In genomic region chr5:126364206-126364902, GRCh38 we compare ENCODE assay signal across 25 cellular contexts. TPM values are rescaled to one million over a fixed set of nuclear protein-coding genes. Genes with fewer than 3 reads are reported as not detected.
DNase-seq lines count a peak whose midpoint lies in the region; ATAC-seq, FAIRE-seq and TF ChIP-seq lines count a peak whose summit lies in the region.
"Had no signal": no experiment of that assay in that cellular context is flagged by ENCODE, and none has a peak within 500 bp of the region (broad histone marks: within the 10 kb centered on the region; RNA-seq: fewer than 3 reads in every experiment).

No MANE protein-coding gene starts in this region.

- CTCF ChIA-PET in Panc1 (lab: Charles Lee): no interaction called here

- no peaks in the 10 kb centered on the region for H3K9me1 ChIP-seq in keratinocyte (ENCODE audit: control insufficient read depth, extremely low read depth, insufficient read depth, low read length)

- 0 out of 2 replicates have a peak, but pooled peaks cover 14% of the 10 kb centered on the region for H3F3A ChIP-seq in GM23248 (ENCODE audit: insufficient read depth)
- no peaks in the 10 kb centered on the region for H3F3A ChIP-seq in smooth muscle cell (ENCODE audit: low read depth)

- H3K36me3 ChIP-seq in GM23248 (ENCODE audit: low read depth) (0 out of 2 replicates have a peak, but pooled peaks cover 6% of the 10 kb centered on the region), Panc1 (ENCODE audit: control insufficient read depth, insufficient read depth, low read length) (no peaks in the 10 kb centered on the region), keratinocyte (ENCODE audit: control insufficient read depth in 2 of 2, extremely low read depth in 1 of 2, insufficient read depth in 2 of 2, low read length in 2 of 2) (no peaks in the 10 kb centered on the region), smooth muscle cell (ENCODE audit: low read depth) (no peaks in the 10 kb centered on the region), transverse colon (no peaks in the 10 kb centered on the region)
- H3K36me3 ChIP-seq: left lung had no signal

- H3K4me3 ChIP-seq in GM23248 (no peak overlapping the region), Panc1 (ENCODE audit: low read depth in 2 of 2, low read length in 2 of 2) (no peak overlapping the region), keratinocyte (ENCODE audit: control insufficient read depth in 2 of 3, extremely low read depth in 1 of 3, insufficient read depth in 2 of 3, low read depth in 1 of 3, low read length in 3 of 3) (no peak overlapping the region), smooth muscle cell (no peak overlapping the region), transverse colon (no peak overlapping the region)
- H3K4me3 ChIP-seq: left lung had no signal

- no peak overlapping the region for H3K4me2 ChIP-seq in GM23248 (ENCODE audit: unreplicated experiment)
- H3K4me2 ChIP-seq in keratinocyte (ENCODE audit: control insufficient read depth, extremely low read depth, insufficient read depth, low read depth, low read length): no peak overlapping the region
- no peak overlapping the region for H3K4me2 ChIP-seq in smooth muscle cell

- intact Hi-C loops in Panc1 (cut with micrococcal nuclease; ENCODE audit: unreplicated experiment) (no loop called here), transverse colon (cut with DNase I; ENCODE audit: low total_unique reads) (loop anchor here (10.0 kb wide), 1 partner anchor 50 kb away; no protein-coding TSS in a partner anchor)

- no peak for TF ChIP-seq CTCF in Panc1 (IDR thresholded peaks at IDR 0.05)
- no peak for TF ChIP-seq CTCF in keratinocyte (optimal IDR thresholded peaks at IDR 0.05 in 1 of 3, IDR thresholded peaks at IDR 0.05 in 1 of 3, conservative IDR thresholded peaks at IDR 0.05 in 1 of 3; ENCODE audit: extremely low read depth in 1 of 3, insufficient read depth in 2 of 3, low read length in 3 of 3)
- no peak for TF ChIP-seq CTCF in smooth muscle cell (IDR thresholded peaks at IDR 0.05; ENCODE audit: borderline replicate concordance, insufficient read depth, poor library complexity, severe bottlenecking)
- no peak for TF ChIP-seq CTCF in transverse colon (IDR thresholded peaks at IDR 0.05)

- H3K9me3 ChIP-seq in GM23248 (ENCODE audit: low read depth) (peaks cover 6% of the 10 kb centered on the region), Panc1 (ENCODE audit: control insufficient read depth, insufficient read depth, low read depth, low read length) (no peaks in the 10 kb centered on the region), keratinocyte (ENCODE audit: control insufficient read depth, low read depth, low read length) (no peaks in the 10 kb centered on the region), smooth muscle cell (replicated peaks; ENCODE audit: low read depth) (no peaks in the 10 kb centered on the region), transverse colon (no peaks in the 10 kb centered on the region)
- H3K9me3 ChIP-seq: left lung had no signal

- H3K27ac ChIP-seq in GM23248 (no peak overlapping the region; the same call in 1 of the 2 replicates), Panc1 (ENCODE audit: low read length) (0 out of 2 replicates have a peak overlapping the region, but pooled peaks have one; percentile 36), keratinocyte (ENCODE audit: control insufficient read depth, insufficient read depth, low read length) (no peak overlapping the region), smooth muscle cell (ENCODE audit: low read depth) (no peak overlapping the region), transverse colon (no peak overlapping the region)
- H3K27ac ChIP-seq: C4-2B, left lung had no signal

- no peak for DNase-seq in GM23248
- DNase-seq in Panc1 (ENCODE audit: low read depth, low spot score): no peak
- DNase-seq in keratinocyte (ENCODE audit: low read depth, low spot score): no peak
- DNase-seq in smooth muscle cell (lab: John Stamatoyannopoulos, UW; ENCODE audit: unreplicated experiment): no peak
- DNase-seq in transverse colon: no peak
- DNase-seq in NCI-H345 (lab: John Stamatoyannopoulos, UW): no peak
- no peak for DNase-seq in NCI-H187 (lab: John Stamatoyannopoulos, UW)
- DNase-seq: activated CD4-positive, alpha-beta memory T cell treated with anti-CD3 and anti-CD28 coated beads for 36 hours; activated CD8-positive, alpha-beta memory T cell treated with anti-CD3 and anti-CD28 coated beads, Interleukin-2, amount 50 U/mL, for 4 hours; activated naive CD4-positive, alpha-beta T cell treated with anti-CD3 and anti-CD28 coated beads for 36 hours; amniotic stem cell; DND-41; effector CD8-positive, alpha-beta T cell; hippocampal formation; left lung; naive B cell; NCI-H1105 treated with DMSO at 0.1 percent for 48 hours; NCI-H2081; occipital lobe; retina; RPMI8226; stimulated activated CD4-positive, alpha-beta T cell treated with anti-CD3 and anti-CD28 coated beads, Interleukin-2, amount 100 ng/mL, for 24 hours had no signal

- in situ Hi-C loops in GM23248 (cut with MboI): no loop called here
- in situ Hi-C loops in Panc1 (cut with HindIII; ENCODE audit: low pct_unique_long_range_greater_than_20kb, low sequenced_read_pairs): loop anchor here (25.0 kb wide), 1 partner anchor 173 kb away; no protein-coding TSS in a partner anchor
- in situ Hi-C loops in transverse colon (cut with MboI; ENCODE audit: low pct_ligation_motif_present in 1 of 4, low pct_unique_long_range_greater_than_20kb in 1 of 4, low sequenced_read_pairs in 3 of 4): no loop called here

- H3K4me1 ChIP-seq in GM23248 (ENCODE audit: insufficient read depth) (peaks cover 13% of the 10 kb centered on the region), Panc1 (ENCODE audit: control insufficient read depth, insufficient read depth, low read length) (peaks cover 9% of the 10 kb centered on the region), keratinocyte (ENCODE audit: control insufficient read depth, extremely low read depth, insufficient read depth, low read length) (peaks cover 28% of the 10 kb centered on the region), smooth muscle cell (ENCODE audit: low read depth) (peaks cover 17% of the 10 kb centered on the region), transverse colon (peaks cover 0 to 33% (median 10%) of the 10 kb centered on the region in 4 donors)
- H3K4me1 ChIP-seq: left lung had no signal

- peak; percentile 52 for FAIRE-seq in keratinocyte (lab: Jason Lieb, UNC)
- FAIRE-seq: TTC549 had no signal

- WGBS in GM23248 (ENCODE audit: low coverage in 1 of 2, low lambda C conversion rate in 2 of 2, missing lambda C conversion rate in 2 of 2), 2 experiments: 90 to 94% methylated on average over 4 of the region's 4 CpGs
- WGBS in smooth muscle cell (ENCODE audit: low lambda C conversion rate): 94% methylated on average over 4 of the region's 4 CpGs
- whole genome bisulfite sequencing in transverse colon (ENCODE audit: low coverage in 1 of 2), 2 donors: 87% methylated on average over 4 of the region's 4 CpGs

- ATAC-seq in Panc1: no peak
- ATAC-seq: activated CD4-positive, CD25-positive, alpha-beta regulatory T cell treated with anti-CD3 and anti-CD28 coated beads, Interleukin-2, amount 50 U/mL, for 24 hours had no signal

- BruUV-seq in Panc1 (replicated peaks; lab: Mats Ljungman, UMichigan): no TSS peak

- H4K20me1 ChIP-seq in GM23248 (ENCODE audit: insufficient read depth) (no peaks in the 10 kb centered on the region), keratinocyte (ENCODE audit: control insufficient read depth, extremely low read depth, insufficient read depth, low read length) (no peaks in the 10 kb centered on the region), smooth muscle cell (ENCODE audit: low read depth) (no peaks in the 10 kb centered on the region)

- no peak overlapping the region for H3K9ac ChIP-seq in GM23248
- H3K9ac ChIP-seq in keratinocyte (ENCODE audit: control insufficient read depth, extremely low read depth, insufficient read depth, low read length): no peak overlapping the region
- no peak overlapping the region for H3K9ac ChIP-seq in smooth muscle cell (ENCODE audit: low read depth)

- POLR2A ChIA-PET in Panc1 (lab: Charles Lee): no interaction called here

- H3K9me2 ChIP-seq in GM23248 (ENCODE audit: insufficient read depth): no peaks in the 10 kb centered on the region

- dilution Hi-C loops in keratinocyte (cut with MboI; ENCODE audit: extremely low pct_ligation_motif_present, low sequenced_read_pairs): no loop called here

- no peaks in the 10 kb centered on the region for H3K27me3 ChIP-seq in GM23248 (replicated peaks; ENCODE audit: insufficient read depth)
- H3K27me3 ChIP-seq in Panc1 (ENCODE audit: control insufficient read depth, insufficient read depth, low read length): no peaks in the 10 kb centered on the region
- no peaks in the 10 kb centered on the region for H3K27me3 ChIP-seq in keratinocyte (ENCODE audit: control insufficient read depth, extremely low read depth, insufficient read depth, low read length)
- H3K27me3 ChIP-seq in smooth muscle cell (ENCODE audit: low read depth): no peaks in the 10 kb centered on the region
- no peaks in the 10 kb centered on the region for H3K27me3 ChIP-seq in transverse colon
- H3K27me3 ChIP-seq: left lung had no signal

- H2AFZ ChIP-seq in GM23248 (peak overlapping the region; percentile 60), keratinocyte (ENCODE audit: control insufficient read depth, low read length) (peak overlapping the region; percentile 24), smooth muscle cell (ENCODE audit: low read depth) (peak overlapping the region; percentile 14)

- TF ChIP-seq POLR2A in transverse colon (IDR thresholded peaks at IDR 0.05): no peak

- no peak for TF ChIP-seq EP300 in transverse colon (IDR thresholded peaks at IDR 0.05; ENCODE audit: low read depth)

- H3K79me2 ChIP-seq in GM23248 (ENCODE audit: insufficient read depth): no peaks in the 10 kb centered on the region
- no peaks in the 10 kb centered on the region for H3K79me2 ChIP-seq in keratinocyte (ENCODE audit: control insufficient read depth, insufficient read depth, low read length)
- no peaks in the 10 kb centered on the region for H3K79me2 ChIP-seq in smooth muscle cell (ENCODE audit: low read depth)

RNA-seq across cellular contexts. Expression of gene GRAMD2B, which starts 58.9 kb away (rescaled TPM):
- 88.5 and 90.4 TPM in 2 replicates for total RNA-seq in GM23248 (2014; rRNA removed; shearing (Covaris generic))
- polyA plus RNA-seq in GM23248 (2016; fragmentation: Nextera tagmentation; extraction: Ambion mirVana) (128 and 129 TPM in 2 replicates), keratinocyte (37.6 to 45.9 TPM (median 42.9 TPM) in 3 replicates), smooth muscle cell (8.7 and 28.9 TPM in 2 replicates)
- total RNA-seq in Panc1 (2021; ENCODE audit: unreplicated experiment) (4.1 TPM), smooth muscle cell (27.3 and 33.1 TPM in 2 replicates), transverse colon (100 to 1,000 TPM in 3 of 4 donors, 10 to 100 TPM in 1; 93.9 to 191 (median 161) TPM)
- polyA plus RNA-seq in Panc1 (2012; ENCODE audit: insufficient read length): 5.0 TPM
- polyA plus RNA-seq in keratinocyte (2011; ENCODE audit: low read depth): 62.9 TPM
- polyA plus RNA-seq in keratinocyte (2011; cell fraction: cytosol; rRNA removed): 32.0 and 46.3 TPM in 2 replicates
- 38.5 and 43.3 TPM in 2 replicates for polyA plus RNA-seq in keratinocyte (2011; cell fraction: nucleus; rRNA removed)
- 25.5 and 51.0 TPM in 2 replicates for polyA plus RNA-seq in keratinocyte (2012; ENCODE audit: low replicate concordance)
- 6.6 to 20.9 TPM (median 16.2 TPM) in 3 replicates for polyA minus RNA-seq in keratinocyte
- polyA minus RNA-seq in keratinocyte (2011; cell fraction: cytosol; rRNA and poly(A)+ RNA removed): 22.4 TPM
- polyA minus RNA-seq in keratinocyte (2011; cell fraction: nucleus; rRNA and poly(A)+ RNA removed): 14.1 and 36.8 TPM in 2 replicates
